22 cellular contexts compared by ENCODE assay signal in the genomic region with DNA sequence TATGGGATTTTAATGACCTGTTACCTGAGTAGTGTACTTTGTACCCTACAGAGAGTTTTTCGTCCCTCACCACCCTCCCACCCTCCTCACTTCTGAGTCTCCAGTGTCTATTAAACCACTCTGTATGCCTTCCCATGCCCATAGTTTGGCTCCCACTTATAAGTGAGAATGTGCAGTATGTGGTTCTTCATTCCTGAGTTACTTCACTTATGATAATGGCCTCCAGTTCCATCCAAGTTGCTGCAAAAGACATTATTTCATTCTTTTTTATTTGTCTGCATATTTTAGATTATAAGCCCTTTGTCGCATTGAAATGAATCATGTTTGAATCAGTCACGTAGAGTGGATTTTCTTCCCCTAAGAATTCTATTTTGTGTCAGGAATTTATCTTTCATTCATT. TPM values are rescaled to one million over a fixed set of nuclear protein-coding genes. Genes with fewer than 3 reads are reported as not detected.
"Had no signal": no experiment of that assay in that cellular context is flagged by ENCODE, and none has a peak within 500 bp of the region (broad histone marks: within the 10 kb centered on the region; RNA-seq: fewer than 3 reads in every experiment).

No MANE protein-coding gene starts in this region.

- ATAC-seq: activated CD4-positive, CD25-positive, alpha-beta regulatory T cell treated with anti-CD3 and anti-CD28 coated beads, Interleukin-2, amount 50 U/mL, for 24 hours; activated CD8-positive, alpha-beta T cell treated with anti-CD3 and anti-CD28 coated beads for 36 hours; activated T-cell treated with anti-CD3 and anti-CD28 coated beads, Interleukin-2, amount 50 U/mL, for 72 hours had no signal

- H3K4me2 ChIP-seq: PC-9 had no signal

- H3K27ac ChIP-seq: cardiac muscle cell, PC-9 had no signal

- DNase-seq: activated CD4-positive, alpha-beta T cell treated with anti-CD3 and anti-CD28 coated beads for 4 hours; activated CD8-positive, alpha-beta memory T cell treated with anti-CD3 and anti-CD28 coated beads, Interleukin-2, amount 50 U/mL, for 4 hours; activated CD8-positive, alpha-beta T cell treated with anti-CD3 and anti-CD28 coated beads for 36 hours; activated gamma-delta T cell treated with Interleukin-2 at 50 U/mL for 16 hours; activated naive CD4-positive, alpha-beta T cell treated with anti-CD3 and anti-CD28 coated beads, Interleukin-2, amount 10 ng/mL, durations not matched to agents 7 days and 5 days; activated naive CD8-positive, alpha-beta T cell treated with anti-CD3 and anti-CD28 coated beads for 36 hours; activated T-cell treated with anti-CD3 and anti-CD28 coated beads, Interleukin-2, amount 50 U/mL, for 72 hours; anterior cingulate cortex; MM.1S; NCI-H1105; NCI-H1436; NCI-H1694 treated with DMSO at 0.1 percent for 48 hours; NCI-H2029 treated with DMSO at 0.1 percent for 48 hours; NCI-H510A treated with DMSO at 0.1 percent for 48 hours; NCI-H69; NK-92 treated with Interleukin-12 subunit alpha and Interleukin-12 subunit beta, amount 100 ng/mL, for 24 hours; PC-9; SHP77 treated with DMSO at 0.1 percent for 48 hours had no signal

- H3K27me3 ChIP-seq: cardiac muscle cell had no signal

- H3K36me3 ChIP-seq: cardiac muscle cell had no signal

- H2AFZ ChIP-seq: PC-9 had no signal

- H3K4me3 ChIP-seq: cardiac muscle cell, PC-9 had no signal

RNA-seq across cellular contexts. Expression of a gene that starts 12.2 kb away (rescaled TPM):
- total RNA-seq: activated CD8-positive, alpha-beta T cell treated with anti-CD3 and anti-CD28 coated beads for 36 hours; activated naive CD8-positive, alpha-beta T cell treated with anti-CD3 and anti-CD28 coated beads for 36 hours; activated T-cell treated with anti-CD3 and anti-CD28 coated beads, Interleukin-2, amount 50 U/mL, for 72 hours; activated T-helper 2 cell treated with anti-CD3 and anti-CD28 coated beads, Interferon-gamma antibody, Interleukin-2, Interleukin-4, amounts not matched to agents 10 μg/mL and 5 μg/mL and 100 μg/mL, durations not matched to agents 14 hours and 24 hours and 36 hours; cardiac muscle cell; PC-9; SK-MEL-5 had no signal
- polyA plus RNA-seq: cardiac muscle cell had no signal
